25 cellular contexts compared by ENCODE assay signal in the genomic region with DNA sequence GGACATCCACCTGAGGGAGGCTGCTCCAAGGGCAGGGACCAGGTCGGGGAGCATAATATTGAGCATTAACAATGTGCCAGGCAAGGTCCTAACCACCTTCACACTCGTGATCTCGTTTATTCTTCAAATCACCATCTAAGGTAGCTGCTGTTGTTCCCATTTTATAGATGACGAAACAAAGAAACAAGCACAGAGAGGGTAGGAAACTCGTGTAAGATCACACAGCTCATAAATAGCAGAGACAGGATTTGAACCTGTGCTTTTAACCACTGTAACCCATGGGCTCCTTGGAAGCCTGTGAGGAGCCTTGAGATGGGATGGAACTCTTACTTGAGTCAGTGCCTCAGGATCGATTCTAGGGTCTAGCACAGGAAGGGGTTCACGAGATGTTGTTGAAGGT.
"Had no signal": no experiment of that assay in that cellular context is flagged by ENCODE, and none has a peak within 500 bp of the region (broad histone marks: within the 10 kb centered on the region; RNA-seq: fewer than 3 reads in every experiment).

No MANE protein-coding gene starts in this region.

- DNase-seq: dermis blood vessel endothelial cell; dorsolateral prefrontal cortex; effector CD4-positive, alpha-beta T cell; effector memory CD4-positive, alpha-beta T cell; esophagus squamous epithelium; foreskin fibroblast; foreskin melanocyte; gastrocnemius medialis; glutamatergic neuron; head of caudate nucleus; heart right ventricle; hippocampal formation; left cardiac atrium; left lung; left ventricle myocardium superior; lower lobe of right lung; mesenchymal stem cell; mucosa of descending colon; naive B cell had no signal

- H3K27ac Mint-ChIP-seq: mesothelial cell of epicardium, naive B cell had no signal

- H3K4me3 Mint-ChIP-seq: mesothelial cell of epicardium had no signal

- H3K9me3 Mint-ChIP-seq: mesothelial cell of epicardium had no signal

- H3K4me3 ChIP-seq: coronary artery, dorsolateral prefrontal cortex, esophagus squamous epithelium, gastrocnemius medialis, heart right ventricle, left lung, lower lobe of right lung, mucosa of descending colon had no signal

- H3K4me1 Mint-ChIP-seq: mesothelial cell of epicardium, naive B cell had no signal

- H3K9me3 ChIP-seq: esophagus squamous epithelium, gastrocnemius medialis, heart right ventricle, left lung, lower lobe of right lung, mucosa of descending colon had no signal

- H3K27ac ChIP-seq: coronary artery, dorsolateral prefrontal cortex, epithelial cell of prostate, esophagus squamous epithelium, gastrocnemius medialis, heart right ventricle, left lung, lower lobe of right lung had no signal

- FAIRE-seq: islet of Langerhans, keratinocyte had no signal

- ATAC-seq: esophagus mucosa, gastrocnemius medialis, heart right ventricle, left cardiac atrium, left lung, left ventricle myocardium superior, lower lobe of right lung, mucosa of descending colon had no signal

- H3K36me3 ChIP-seq: esophagus squamous epithelium, gastrocnemius medialis, heart right ventricle, left lung, lower lobe of right lung had no signal

- H3K4me1 ChIP-seq: gastrocnemius medialis, left lung, lower lobe of right lung had no signal

- H3K36me3 Mint-ChIP-seq: mesothelial cell of epicardium, naive B cell had no signal
